16 cellular contexts compared by ENCODE assay signal in genomic region chr16:58028168-58028455, GRCh38. TPM values are rescaled to one million over a fixed set of nuclear protein-coding genes. Genes with fewer than 3 reads are reported as not detected.
DNase-seq lines count a peak whose midpoint lies in the region; ATAC-seq, FAIRE-seq and TF ChIP-seq lines count a peak whose summit lies in the region.
"Had no signal": no experiment of that assay in that cellular context is flagged by ENCODE, and none has a peak within 500 bp of the region (broad histone marks: within the 10 kb centered on the region; RNA-seq: fewer than 3 reads in every experiment).

No MANE protein-coding gene starts in this region.

- H3K27ac ChIP-seq in mesodermal cell (ENCODE audit: low read depth, low read length, severe bottlenecking) (no peak overlapping the region), transverse colon (peak overlapping the region; percentile 92 to 97 (median 95))
- H3K27ac ChIP-seq: upper lobe of right lung had no signal

- H3K4me3 Mint-ChIP-seq in activated naive CD8-positive, alpha-beta T cell, result peak overlapping the region; percentile 20
- no peak overlapping the region for H3K4me3 Mint-ChIP-seq in activated naive CD8-positive, alpha-beta T cell treated with anti-CD3 and anti-CD28 coated beads, Interleukin-2, amount 50 U/mL, for 24 hours
- peak overlapping the region; percentile 48 for H3K4me3 Mint-ChIP-seq in central memory CD8-positive, alpha-beta T cell

- no peak for ATAC-seq in activated naive CD8-positive, alpha-beta T cell treated with anti-CD3 and anti-CD28 coated beads, Interleukin-2, amount 50 U/mL, for 24 hours
- ATAC-seq in central memory CD8-positive, alpha-beta T cell (replicated peaks; ENCODE audit: extremely low read depth, poor library complexity, severe bottlenecking), result no peak
- ATAC-seq in HG03521 (IDR thresholded peaks at IDR 0.05; ENCODE audit: unreplicated experiment), result no peak
- ATAC-seq: activated naive CD4-positive, alpha-beta T cell treated with anti-CD3 and anti-CD28 coated beads, Interleukin-2, amount 50 U/mL, for 72 hours had no signal

- peak overlapping the region; percentile 71 for H3K4me3 ChIP-seq in mesodermal cell (ENCODE audit: extremely low read depth, insufficient read depth, low read length, poor library complexity, severe bottlenecking)
- no peak overlapping the region for H3K4me3 ChIP-seq in transverse colon
- H3K4me3 ChIP-seq in foreskin fibroblast (ENCODE audit: low read depth in 1 of 2, low read length in 2 of 2), result no peak overlapping the region

- H3K36me3 ChIP-seq in mesodermal cell (ENCODE audit: control insufficient read depth, insufficient read depth, low read length) (peaks cover 10% of the 10 kb centered on the region), transverse colon (no peaks in the 10 kb centered on the region)
- H3K36me3 ChIP-seq: colonic mucosa, upper lobe of right lung had no signal

- no peak for FAIRE-seq in GM12892 (lab: Jason Lieb, UNC)

- H3K9me3 ChIP-seq in mesodermal cell (ENCODE audit: control insufficient read depth, low read length) (no peaks in the 10 kb centered on the region), transverse colon (no peaks in the 10 kb centered on the region)
- H3K9me3 ChIP-seq: colonic mucosa, upper lobe of right lung had no signal

- TF ChIP-seq EP300 in transverse colon (IDR thresholded peaks at IDR 0.05; ENCODE audit: low read depth), result no peak

- no peaks in the 10 kb centered on the region for H3K36me3 Mint-ChIP-seq in activated naive CD8-positive, alpha-beta T cell
- H3K36me3 Mint-ChIP-seq in activated naive CD8-positive, alpha-beta T cell treated with anti-CD3 and anti-CD28 coated beads, Interleukin-2, amount 50 U/mL, for 24 hours (ENCODE audit: low read depth), result no peaks in the 10 kb centered on the region
- peaks cover 3% of the 10 kb centered on the region for H3K36me3 Mint-ChIP-seq in central memory CD8-positive, alpha-beta T cell (ENCODE audit: insufficient read depth)
- H3K36me3 Mint-ChIP-seq: activated naive CD4-positive, alpha-beta T cell treated with anti-CD3 and anti-CD28 coated beads, Interleukin-2, amount 50 U/mL, for 72 hours had no signal

- DNase-seq in activated naive CD8-positive, alpha-beta T cell treated with anti-CD3 and anti-CD28 coated beads, Interleukin-2, amount 50 U/mL, for 24 hours, result no peak
- DNase-seq in central memory CD8-positive, alpha-beta T cell (ENCODE audit: low spot score in 2 of 2), result no peak
- DNase-seq in transverse colon, result no peak
- no peak for DNase-seq in GM12892 (ENCODE audit: insufficient read length)
- DNase-seq in foreskin fibroblast, result no peak
- DNase-seq: HCEC 1CT, OCI-M1 had no signal

- peaks cover 42% of the 10 kb centered on the region for H3K4me1 ChIP-seq in mesodermal cell (ENCODE audit: control insufficient read depth, insufficient read depth, low read length, poor library complexity, severe bottlenecking)
- peaks cover 21 to 59% (median 46%) of the 10 kb centered on the region in 4 donors for H3K4me1 ChIP-seq in transverse colon

- in situ Hi-C loops in transverse colon (cut with MboI; ENCODE audit: low pct_ligation_motif_present in 1 of 4, low pct_unique_long_range_greater_than_20kb in 1 of 4, low sequenced_read_pairs in 3 of 4), result loop anchor here in 1 of 4 donors (10.0 kb wide), 1 partner anchor 97 kb away; the partner anchor contains the start of gene CFAP20

- TF ChIP-seq CTCF in transverse colon (IDR thresholded peaks at IDR 0.05) (no peak), foreskin fibroblast (IDR thresholded peaks at IDR 0.05; ENCODE audit: low read depth, low read length) (no peak)

- no peaks in the 10 kb centered on the region for H3K9me3 Mint-ChIP-seq in activated naive CD8-positive, alpha-beta T cell (ENCODE audit: low read depth)
- H3K9me3 Mint-ChIP-seq in activated naive CD8-positive, alpha-beta T cell treated with anti-CD3 and anti-CD28 coated beads, Interleukin-2, amount 50 U/mL, for 24 hours, result no peaks in the 10 kb centered on the region
- no peaks in the 10 kb centered on the region for H3K9me3 Mint-ChIP-seq in central memory CD8-positive, alpha-beta T cell
- H3K9me3 Mint-ChIP-seq: activated naive CD4-positive, alpha-beta T cell treated with anti-CD3 and anti-CD28 coated beads, Interleukin-2, amount 50 U/mL, for 72 hours had no signal

- 90 to 100% methylated on average over 2 to 4 of the region's 5 CpGs for WGBS in mesodermal cell (ENCODE audit: insufficient coverage in 2 of 2), 2 experiments
- 93% methylated on average over 5 of the region's 5 CpGs; no CpG with 5 or more reads in 1 of the 2 donors for WGBS in transverse colon (ENCODE audit: low coverage in 1 of 2), 2 donors

- intact Hi-C loops in transverse colon (cut with DNase I; ENCODE audit: low total_unique reads), result no loop called here

- TF ChIP-seq POLR2A in transverse colon (IDR thresholded peaks at IDR 0.05), result no peak
- no peak for TF ChIP-seq POLR2A in GM12892 (IDR thresholded peaks at IDR 0.05; ENCODE audit: low read depth, low read length)

- no peaks in the 10 kb centered on the region for H3K27me3 Mint-ChIP-seq in activated naive CD8-positive, alpha-beta T cell
- peaks cover 9% of the 10 kb centered on the region for H3K27me3 Mint-ChIP-seq in activated naive CD8-positive, alpha-beta T cell treated with anti-CD3 and anti-CD28 coated beads, Interleukin-2, amount 50 U/mL, for 24 hours
- peaks cover 26% of the 10 kb centered on the region for H3K27me3 Mint-ChIP-seq in central memory CD8-positive, alpha-beta T cell

- H3K27ac Mint-ChIP-seq in activated naive CD8-positive, alpha-beta T cell, result no peak overlapping the region
- no peak overlapping the region for H3K27ac Mint-ChIP-seq in activated naive CD8-positive, alpha-beta T cell treated with anti-CD3 and anti-CD28 coated beads, Interleukin-2, amount 50 U/mL, for 24 hours
- no peak overlapping the region for H3K27ac Mint-ChIP-seq in central memory CD8-positive, alpha-beta T cell (ENCODE audit: low read depth)
- H3K27ac Mint-ChIP-seq: activated naive CD4-positive, alpha-beta T cell treated with anti-CD3 and anti-CD28 coated beads, Interleukin-2, amount 50 U/mL, for 72 hours had no signal

- H3K4me1 Mint-ChIP-seq in activated naive CD8-positive, alpha-beta T cell (ENCODE audit: low read depth), result peaks cover 10% of the 10 kb centered on the region
- peaks cover 8% of the 10 kb centered on the region for H3K4me1 Mint-ChIP-seq in activated naive CD8-positive, alpha-beta T cell treated with anti-CD3 and anti-CD28 coated beads, Interleukin-2, amount 50 U/mL, for 24 hours
- peaks cover 10% of the 10 kb centered on the region for H3K4me1 Mint-ChIP-seq in central memory CD8-positive, alpha-beta T cell

- H3K27me3 ChIP-seq in transverse colon, result no peaks in the 10 kb centered on the region
- H3K27me3 ChIP-seq: colonic mucosa, upper lobe of right lung had no signal

RNA-seq across cellular contexts. Expression of gene MMP15, which starts 2.6 kb away (rescaled TPM):
- 43.4 TPM for polyA plus RNA-seq in mesodermal cell (2013, experiment 1 of 2)
- polyA plus RNA-seq in mesodermal cell (2013, experiment 2 of 2), result 37.4 TPM
- total RNA-seq in transverse colon, result 100 to 1,000 TPM in 2 of 4 donors, 10 to 100 TPM in 2; 48.0 to 161 (median 92.3) TPM
- polyA plus RNA-seq in GM12892 (2012; ENCODE audit: missing spikeins), result not detected

RNA-seq across cellular contexts. Expression of gene USB1, which starts 26.9 kb away (rescaled TPM):
- polyA plus RNA-seq in mesodermal cell (2013, experiment 1 of 2), result 66.8 TPM
- 62.9 TPM for polyA plus RNA-seq in mesodermal cell (2013, experiment 2 of 2)
- 10 to 100 TPM; 21.3 to 63.4 (median 45.2) TPM for total RNA-seq in transverse colon
- polyA plus RNA-seq in GM12892 (2012; ENCODE audit: missing spikeins), result 15.5 TPM

RNA-seq across cellular contexts. Expression of gene ZNF319, which starts 27.6 kb away (rescaled TPM):
- polyA plus RNA-seq in mesodermal cell (2013, experiment 1 of 2), result 6.6 TPM
- 5.7 TPM for polyA plus RNA-seq in mesodermal cell (2013, experiment 2 of 2)
- total RNA-seq in transverse colon, result 10 to 100 TPM in 1 of 4 donors, 1 to 10 TPM in 3; 6.4 to 11.6 (median 6.5) TPM
- 1.4 TPM for polyA plus RNA-seq in GM12892 (2012; ENCODE audit: missing spikeins)

RNA-seq across cellular contexts. Expression of gene CNGB1, which starts 57.2 kb away (rescaled TPM):
- 0.11 TPM for polyA plus RNA-seq in mesodermal cell (2013, experiment 1 of 2)
- 0.35 TPM for polyA plus RNA-seq in mesodermal cell (2013, experiment 2 of 2)
- total RNA-seq in transverse colon, result 1 to 10 TPM in 1 of 4 donors, under 1 TPM in 3; 0.14 to 1.9 (median 0.87) TPM
- not detected for polyA plus RNA-seq in GM12892 (2012; ENCODE audit: missing spikeins)
- total RNA-seq: activated CD8-positive, alpha-beta memory T cell treated with anti-CD3 and anti-CD28 coated beads for 36 hours; kidney epithelial cell; upper lobe of right lung had no signal
- polyA plus RNA-seq: AG04450 had no signal
